In genomic region chr19:47760632-47760999, GRCh38 we compare ENCODE assay signal across 2 cellular contexts.
TF ChIP-seq lines count a peak whose summit lies in the region.

No MANE protein-coding gene starts in this region.

TF ChIP-seq in A549, 52 proteins besides CTCF, POLR2A, EP300 and RAD21:
- TF ChIP-seq PBX3 (IDR thresholded peaks at IDR 0.05): no peak
- TF ChIP-seq ELK1 (IDR thresholded peaks at IDR 0.05; ENCODE audit: low read depth, low read length): no peak
- TF ChIP-seq TFCP2L1 (CRISPR knock-in tag; IDR thresholded peaks at IDR 0.05): no peak
- peak; percentile 80; the same call in 1 of the 2 replicates for TF ChIP-seq FOSB (CRISPR knock-in tag; IDR thresholded peaks at IDR 0.05)

TF ChIP-seq in K562, 482 proteins besides CTCF, POLR2A, EP300 and RAD21:
- TF ChIP-seq TARDBP (IDR thresholded peaks at IDR 0.05) (no peak), SUPT5H (IDR thresholded peaks at IDR 0.05) (0 out of 2 replicates have a peak, but pooled peaks have one; percentile 20), BRF2 (IDR thresholded peaks at IDR 0.05; ENCODE audit: borderline replicate concordance, insufficient read depth, insufficient read length) (no peak), SFPQ (IDR thresholded peaks at IDR 0.05; ENCODE audit: low read depth, low read length) (no peak)
